8 cellular contexts compared by ENCODE assay signal in genomic region chr19:57613941-57614743, GRCh38. TPM values are rescaled to one million over a fixed set of nuclear protein-coding genes. Genes with fewer than 3 reads are reported as not detected.
DNase-seq lines count a peak whose midpoint lies in the region; ATAC-seq and TF ChIP-seq lines count a peak whose summit lies in the region.

Gene ZNF134 (plus strand): TSS chr19:57614242. CDS start chr19:57619469, 5,227 bp downstream.

- no peaks in the 10 kb centered on the region for H3K27me3 Mint-ChIP-seq in activated T-helper 17 cell treated with anti-CD3 and anti-CD28 coated beads, Interleukin-2, amount 50 U/mL, for 72 hours
- no peaks in the 10 kb centered on the region for H3K27me3 Mint-ChIP-seq in natural killer cell (ENCODE audit: low read depth in 2 of 2)

- ATAC-seq in GM21619 (IDR thresholded peaks at IDR 0.05; ENCODE audit: unreplicated experiment) = peak; percentile 97
- peak; percentile 100 for ATAC-seq in activated T-helper 17 cell treated with anti-CD3 and anti-CD28 coated beads, Interleukin-2, amount 50 U/mL, for 72 hours (replicated peaks)
- peak; percentile 96 to 100 (median 99) for ATAC-seq in natural killer cell

- intact Hi-C loops in natural killer cell (cut with micrococcal nuclease) = loop anchor here (1.0 kb wide), 2 partner anchors 19 to 30 kb away; partner anchors contain the start of genes ZIK1 and ZNF211

- peak within 1 kb of the TSS; percentile 82 for H3K27ac ChIP-seq in KOPT-K1 (ENCODE audit: low read depth, low read length, poor library complexity, severe bottlenecking)

- DNase-seq in DMS53 (lab: John Stamatoyannopoulos, UW) = peak; percentile 95
- peak; percentile 96 for DNase-seq in RPMI8226
- DNase-seq in fibroblast of pulmonary artery (ENCODE audit: low read depth) = peak; percentile 92
- peak; percentile 85 for DNase-seq in natural killer cell
- peak; percentile 66 to 87 (median 80) for DNase-seq in stimulated activated naive CD4-positive, alpha-beta T cell (lab: John Stamatoyannopoulos, UW)

- H3K9me3 Mint-ChIP-seq in activated T-helper 17 cell treated with anti-CD3 and anti-CD28 coated beads, Interleukin-2, amount 50 U/mL, for 72 hours = peaks cover 37% of the 10 kb centered on the region
- peaks cover 22 to 39% of the 10 kb centered on the region in 2 donors for H3K9me3 Mint-ChIP-seq in natural killer cell

- H3K36me3 ChIP-seq in KOPT-K1 (ENCODE audit: insufficient read depth, low read length) = peaks cover 42% of the 10 kb centered on the region

- TF ChIP-seq CTCF in fibroblast of pulmonary artery (IDR thresholded peaks at IDR 0.05; ENCODE audit: low read length, missing control alignments) (peak; percentile 8), natural killer cell (IDR thresholded peaks at IDR 0.05) (no peak)

- H3K27ac Mint-ChIP-seq in activated T-helper 17 cell treated with anti-CD3 and anti-CD28 coated beads, Interleukin-2, amount 50 U/mL, for 72 hours = peak within 1 kb of the TSS; percentile 53
- peak within 1 kb of the TSS; percentile 59 to 73 for H3K27ac Mint-ChIP-seq in natural killer cell

- peaks cover 16% of the 10 kb centered on the region for H3K4me1 Mint-ChIP-seq in activated T-helper 17 cell treated with anti-CD3 and anti-CD28 coated beads, Interleukin-2, amount 50 U/mL, for 72 hours
- H3K4me1 Mint-ChIP-seq in natural killer cell = peaks cover 31 to 40% of the 10 kb centered on the region in 2 donors

- peaks cover 53% of the 10 kb centered on the region for H3K36me3 Mint-ChIP-seq in activated T-helper 17 cell treated with anti-CD3 and anti-CD28 coated beads, Interleukin-2, amount 50 U/mL, for 72 hours (ENCODE audit: low read depth)
- peaks cover 47% of the 10 kb centered on the region for H3K36me3 Mint-ChIP-seq in natural killer cell

- H3K4me3 ChIP-seq in fibroblast of pulmonary artery (replicated peaks; ENCODE audit: low read depth, low read length) = peak within 1 kb of the TSS; percentile 80

- H3K4me3 Mint-ChIP-seq in activated T-helper 17 cell treated with anti-CD3 and anti-CD28 coated beads, Interleukin-2, amount 50 U/mL, for 72 hours = peak within 1 kb of the TSS; percentile 80
- peak within 1 kb of the TSS; percentile 86 for H3K4me3 Mint-ChIP-seq in natural killer cell

- H3K9me3 ChIP-seq in KOPT-K1 (ENCODE audit: insufficient read depth, low read length, poor library complexity, severe bottlenecking) = peaks cover 49% of the 10 kb centered on the region

RNA-seq across cellular contexts. Expression of gene ZNF134, which starts in this region (rescaled TPM):
- total RNA-seq in activated T-helper 17 cell treated with anti-CD3 and anti-CD28 coated beads, Interleukin-2, amount 50 U/mL, for 72 hours = 10 to 100 TPM in 1 of 2 donors, 1 to 10 TPM in 1; 5.7 to 11.2 TPM
- 10 to 100 TPM; 18.5 to 22.0 (median 20.5) TPM for total RNA-seq in natural killer cell

Comparison
In these comparisons a context has a peak if more than half of its experiments do, and no peak if none do; other contexts are left out.
1. Peak in every context shown above with its lines: DNase-seq, ATAC-seq, H3K4me3 ChIP-seq and H3K27ac ChIP-seq.